Comparison of ENCODE assay signal across 19 cellular contexts in the genomic region with DNA sequence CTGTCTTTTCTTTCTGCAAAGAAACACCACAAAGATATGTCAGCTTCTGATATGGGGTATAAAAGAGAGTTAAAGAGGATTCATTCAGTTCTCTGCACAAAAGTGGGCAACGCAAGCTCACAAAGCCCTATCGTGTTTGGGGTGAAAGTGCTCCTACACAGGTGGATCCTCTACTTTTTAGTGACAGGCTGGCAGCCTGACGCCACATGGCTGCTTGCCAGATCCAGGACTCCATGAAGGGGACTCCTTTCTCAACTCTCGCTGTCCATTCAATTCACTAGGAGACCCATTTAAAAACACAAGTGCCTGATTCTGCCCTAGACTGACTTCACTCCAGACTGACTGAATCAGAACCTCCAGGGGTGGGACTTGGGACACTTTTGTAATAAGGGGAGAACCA. TPM values are rescaled to one million over a fixed set of nuclear protein-coding genes. Genes with fewer than 3 reads are reported as not detected.
A peak's percentile ranks its signal among the peaks of the same experiment; 100 is the strongest.
DNase-seq lines count a peak whose midpoint lies in the region; ATAC-seq and TF ChIP-seq lines count a peak whose summit lies in the region.
"Had no signal": no experiment of that assay in that cellular context is flagged by ENCODE, and none has a peak within 500 bp of the region (broad histone marks: within the 10 kb centered on the region; RNA-seq: fewer than 3 reads in every experiment).

No MANE protein-coding gene starts in this region.

- CTCF ChIA-PET in activated B cell treated with CpG ODN at 0.5 μM for 24 hours (lab: Charles Lee) = interaction anchor here (0.6 kb wide), 1 partner anchor 28 kb away, joined by 3 read pairs; no protein-coding TSS in a partner anchor

- H3K4me1 Mint-ChIP-seq in CD4-positive, CD25-positive, alpha-beta regulatory T cell = peaks cover 55 to 84% (median 63%) of the 10 kb centered on the region in 4 donors
- peaks cover 77% of the 10 kb centered on the region for H3K4me1 Mint-ChIP-seq in activated B cell treated with CpG ODN at 0.5 μM for 24 hours
- H3K4me1 Mint-ChIP-seq in memory B cell = peaks cover 44% of the 10 kb centered on the region
- H3K4me1 Mint-ChIP-seq in activated T-cell treated with anti-CD3 and anti-CD28 coated beads, Interleukin-2, amount 50 U/mL, for 24 hours (ENCODE audit: low read depth) = peaks cover 57% of the 10 kb centered on the region

- H3K9me3 ChIP-seq in CD4-positive, CD25-positive, alpha-beta regulatory T cell (ENCODE audit: control insufficient read depth in 2 of 2, low read length in 2 of 2) = no peaks in the 10 kb centered on the region
- no peaks in the 10 kb centered on the region for H3K9me3 ChIP-seq in mucosa of descending colon
- H3K9me3 ChIP-seq: Peyer's patch had no signal

- TF ChIP-seq CTCF in activated B cell treated with CpG ODN at 0.5 μM for 24 hours (IDR thresholded peaks at IDR 0.05) (no peak), mucosa of descending colon (IDR thresholded peaks at IDR 0.05) (no peak)

- intact Hi-C loops in activated B cell treated with CpG ODN at 0.5 μM for 24 hours (cut with micrococcal nuclease) = loop anchor here (1.0 kb wide), 2 partner anchors 8 to 250 kb away; partner anchors contain the start of gene PARP12
- intact Hi-C loops in mucosa of descending colon (cut with DNase I, micrococcal nuclease) = no loop called here

- peaks cover 41% of the 10 kb centered on the region for H3K4me1 ChIP-seq in CD4-positive, CD25-positive, alpha-beta regulatory T cell (ENCODE audit: control insufficient read depth, insufficient read depth, low read length, poor library complexity, severe bottlenecking)
- H3K4me1 ChIP-seq in mucosa of descending colon (ENCODE audit: low read depth) = peaks cover 10% of the 10 kb centered on the region

- peaks cover 52% of the 10 kb centered on the region for H3K36me3 Mint-ChIP-seq in CD4-positive, CD25-positive, alpha-beta regulatory T cell
- H3K36me3 Mint-ChIP-seq in activated B cell treated with CpG ODN at 0.5 μM for 24 hours (ENCODE audit: low read depth) = peaks cover 64% of the 10 kb centered on the region
- H3K36me3 Mint-ChIP-seq in memory B cell = peaks cover 33% of the 10 kb centered on the region
- H3K36me3 Mint-ChIP-seq in activated T-cell treated with anti-CD3 and anti-CD28 coated beads, Interleukin-2, amount 50 U/mL, for 24 hours (ENCODE audit: low read depth) = peaks cover 76% of the 10 kb centered on the region

- peak overlapping the region; percentile 47 for H3K4me3 ChIP-seq in CD4-positive, CD25-positive, alpha-beta regulatory T cell (ENCODE audit: low read depth, low read length)
- no peak overlapping the region for H3K4me3 ChIP-seq in mucosa of descending colon
- H3K4me3 ChIP-seq: Peyer's patch had no signal

- no peak overlapping the region for H3K27ac ChIP-seq in CD4-positive, CD25-positive, alpha-beta regulatory T cell (ENCODE audit: insufficient read depth, low read length, poor library complexity, severe bottlenecking)
- H3K27ac ChIP-seq: 22Rv1 had no signal

- H3K4me3 Mint-ChIP-seq in CD4-positive, CD25-positive, alpha-beta regulatory T cell = peak overlapping the region in 2 of 4 donors; percentile 7 to 80
- H3K4me3 Mint-ChIP-seq in activated B cell treated with CpG ODN at 0.5 μM for 24 hours (no peak overlapping the region), memory B cell (no peak overlapping the region)
- no peak overlapping the region for H3K4me3 Mint-ChIP-seq in activated T-cell treated with anti-CD3 and anti-CD28 coated beads, Interleukin-2, amount 50 U/mL, for 24 hours

- H3K27ac Mint-ChIP-seq in CD4-positive, CD25-positive, alpha-beta regulatory T cell = peak overlapping the region in 2 of 3 donors; percentile 33 to 74
- H3K27ac Mint-ChIP-seq in activated B cell treated with CpG ODN at 0.5 μM for 24 hours = peak overlapping the region; percentile 86
- H3K27ac Mint-ChIP-seq in memory B cell = peak overlapping the region; percentile 83
- H3K27ac Mint-ChIP-seq in activated T-cell treated with anti-CD3 and anti-CD28 coated beads, Interleukin-2, amount 50 U/mL, for 24 hours = no peak overlapping the region

- DNase-seq in DMS 273 (lab: John Stamatoyannopoulos, UW; ENCODE audit: unreplicated experiment) (peak; percentile 9), DMS 273 treated with DMSO at 0.1 percent for 48 hours (lab: John Stamatoyannopoulos, UW) (no peak), activated B cell treated with CpG ODN at 0.5 μM for 24 hours (no peak), memory B cell (ENCODE audit: low spot score in 2 of 2) (no peak), NCI-H2107 treated with DMSO at 0.1 percent for 48 hours (lab: John Stamatoyannopoulos, UW; ENCODE audit: unreplicated experiment) (no peak), mucosa of descending colon (no peak)
- DNase-seq in CD4-positive, CD25-positive, alpha-beta regulatory T cell = no peak
- DNase-seq in activated T-cell treated with anti-CD3 and anti-CD28 coated beads, Interleukin-2, amount 50 U/mL, for 24 hours = no peak
- DNase-seq: C1 segment of cervical spinal cord, DND-41, GDM1, NCI-H1048, NCI-H2107, NCI-H446, NCI-H748 treated with DMSO at 0.1 percent for 48 hours, Peyer's patch, Right ventricle myocardium superior had no signal

- ATAC-seq in CD4-positive, CD25-positive, alpha-beta regulatory T cell (ENCODE audit: low read depth in 2 of 2) = no peak
- no peak for ATAC-seq in activated B cell treated with CpG ODN at 0.5 μM for 24 hours (ENCODE audit: low read depth)
- no peak for ATAC-seq in memory B cell (ENCODE audit: low read depth)
- no peak for ATAC-seq in mucosa of descending colon
- ATAC-seq: HCT116 had no signal

- H3K9me3 Mint-ChIP-seq in CD4-positive, CD25-positive, alpha-beta regulatory T cell = no peaks in the 10 kb centered on the region
- H3K9me3 Mint-ChIP-seq in activated B cell treated with CpG ODN at 0.5 μM for 24 hours (no peaks in the 10 kb centered on the region), memory B cell (no peaks in the 10 kb centered on the region)
- no peaks in the 10 kb centered on the region for H3K9me3 Mint-ChIP-seq in activated T-cell treated with anti-CD3 and anti-CD28 coated beads, Interleukin-2, amount 50 U/mL, for 24 hours

- POLR2A ChIA-PET in activated B cell treated with CpG ODN at 0.5 μM for 24 hours (lab: Charles Lee) = interaction anchor here (1.4 to 1.7 kb wide), 2 partner anchors 8 to 122 kb away, joined by 4 to 6 read pairs; partner anchors contain the start of genes KDM7A and PARP12

- H3K36me3 ChIP-seq in CD4-positive, CD25-positive, alpha-beta regulatory T cell (ENCODE audit: control insufficient read depth, insufficient read depth, low read length) = peaks cover 46% of the 10 kb centered on the region
- no peaks in the 10 kb centered on the region for H3K36me3 ChIP-seq in mucosa of descending colon (ENCODE audit: low read depth)

- no peaks in the 10 kb centered on the region for H3K27me3 Mint-ChIP-seq in CD4-positive, CD25-positive, alpha-beta regulatory T cell
- H3K27me3 Mint-ChIP-seq in activated B cell treated with CpG ODN at 0.5 μM for 24 hours = no peaks in the 10 kb centered on the region
- no peaks in the 10 kb centered on the region for H3K27me3 Mint-ChIP-seq in memory B cell
- H3K27me3 Mint-ChIP-seq in activated T-cell treated with anti-CD3 and anti-CD28 coated beads, Interleukin-2, amount 50 U/mL, for 24 hours = no peaks in the 10 kb centered on the region

- no peaks in the 10 kb centered on the region for H3K27me3 ChIP-seq in CD4-positive, CD25-positive, alpha-beta regulatory T cell (ENCODE audit: control insufficient read depth, insufficient read depth, low read length)
- H3K27me3 ChIP-seq: Peyer's patch had no signal

RNA-seq across cellular contexts. Expression of gene PARP12, which starts 8.0 kb away (rescaled TPM):
- 258 TPM for total RNA-seq in CD4-positive, CD25-positive, alpha-beta regulatory T cell
- polyA plus RNA-seq in CD4-positive, CD25-positive, alpha-beta regulatory T cell = 10 to 100 TPM; 30.1 to 69.1 (median 48.9) TPM
- total RNA-seq in activated B cell treated with CpG ODN at 0.5 μM for 24 hours (104 and 128 TPM in 2 replicates), mucosa of descending colon (10 to 100 TPM; 55.7 to 77.0 (median 61.8) TPM)
